In genomic region chr10:88361494-88361893, GRCh38 we compare ENCODE assay signal across 1 cellular context.
TF ChIP-seq lines count a peak whose summit lies in the region.

No MANE protein-coding gene starts in this region.

TF ChIP-seq in HEK293, 187 proteins besides CTCF, POLR2A, EP300 and RAD21 (continued from another document):
- TF ChIP-seq, protein P1, sequence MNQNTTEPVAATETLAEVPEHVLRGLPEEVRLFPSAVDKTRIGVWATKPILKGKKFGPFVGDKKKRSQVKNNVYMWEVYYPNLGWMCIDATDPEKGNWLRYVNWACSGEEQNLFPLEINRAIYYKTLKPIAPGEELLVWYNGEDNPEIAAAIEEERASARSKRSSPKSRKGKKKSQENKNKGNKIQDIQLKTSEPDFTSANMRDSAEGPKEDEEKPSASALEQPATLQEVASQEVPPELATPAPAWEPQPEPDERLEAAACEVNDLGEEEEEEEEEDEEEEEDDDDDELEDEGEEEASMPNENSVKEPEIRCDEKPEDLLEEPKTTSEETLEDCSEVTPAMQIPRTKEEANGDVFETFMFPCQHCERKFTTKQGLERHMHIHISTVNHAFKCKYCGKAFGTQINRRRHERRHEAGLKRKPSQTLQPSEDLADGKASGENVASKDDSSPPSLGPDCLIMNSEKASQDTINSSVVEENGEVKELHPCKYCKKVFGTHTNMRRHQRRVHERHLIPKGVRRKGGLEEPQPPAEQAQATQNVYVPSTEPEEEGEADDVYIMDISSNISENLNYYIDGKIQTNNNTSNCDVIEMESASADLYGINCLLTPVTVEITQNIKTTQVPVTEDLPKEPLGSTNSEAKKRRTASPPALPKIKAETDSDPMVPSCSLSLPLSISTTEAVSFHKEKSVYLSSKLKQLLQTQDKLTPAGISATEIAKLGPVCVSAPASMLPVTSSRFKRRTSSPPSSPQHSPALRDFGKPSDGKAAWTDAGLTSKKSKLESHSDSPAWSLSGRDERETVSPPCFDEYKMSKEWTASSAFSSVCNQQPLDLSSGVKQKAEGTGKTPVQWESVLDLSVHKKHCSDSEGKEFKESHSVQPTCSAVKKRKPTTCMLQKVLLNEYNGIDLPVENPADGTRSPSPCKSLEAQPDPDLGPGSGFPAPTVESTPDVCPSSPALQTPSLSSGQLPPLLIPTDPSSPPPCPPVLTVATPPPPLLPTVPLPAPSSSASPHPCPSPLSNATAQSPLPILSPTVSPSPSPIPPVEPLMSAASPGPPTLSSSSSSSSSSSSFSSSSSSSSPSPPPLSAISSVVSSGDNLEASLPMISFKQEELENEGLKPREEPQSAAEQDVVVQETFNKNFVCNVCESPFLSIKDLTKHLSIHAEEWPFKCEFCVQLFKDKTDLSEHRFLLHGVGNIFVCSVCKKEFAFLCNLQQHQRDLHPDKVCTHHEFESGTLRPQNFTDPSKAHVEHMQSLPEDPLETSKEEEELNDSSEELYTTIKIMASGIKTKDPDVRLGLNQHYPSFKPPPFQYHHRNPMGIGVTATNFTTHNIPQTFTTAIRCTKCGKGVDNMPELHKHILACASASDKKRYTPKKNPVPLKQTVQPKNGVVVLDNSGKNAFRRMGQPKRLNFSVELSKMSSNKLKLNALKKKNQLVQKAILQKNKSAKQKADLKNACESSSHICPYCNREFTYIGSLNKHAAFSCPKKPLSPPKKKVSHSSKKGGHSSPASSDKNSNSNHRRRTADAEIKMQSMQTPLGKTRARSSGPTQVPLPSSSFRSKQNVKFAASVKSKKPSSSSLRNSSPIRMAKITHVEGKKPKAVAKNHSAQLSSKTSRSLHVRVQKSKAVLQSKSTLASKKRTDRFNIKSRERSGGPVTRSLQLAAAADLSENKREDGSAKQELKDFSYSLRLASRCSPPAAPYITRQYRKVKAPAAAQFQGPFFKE (tag by site-specific recombination; IDR thresholded peaks at IDR 0.05; ENCODE audit: borderline replicate concordance), result no peak
- TF ChIP-seq TCF7L2 (IDR thresholded peaks at IDR 0.05; ENCODE audit: borderline replicate concordance, low read depth, low read length), result peak; percentile 85; the same call in 1 of the 2 replicates
- peak; percentile 39; the same call in 1 of the 2 replicates for TF ChIP-seq ZNF843 (tag by site-specific recombination; IDR thresholded peaks at IDR 0.05)
- 0 out of 2 replicates have a peak, but pooled peaks have one; percentile 43 for TF ChIP-seq ZSCAN30 (tag by site-specific recombination; IDR thresholded peaks at IDR 0.05)
- TF ChIP-seq ZNF580 (tag by site-specific recombination; IDR thresholded peaks at IDR 0.05), result 0 out of 2 replicates have a peak, but pooled peaks have one; percentile 11
- TF ChIP-seq ZNF112 (tag by site-specific recombination; IDR thresholded peaks at IDR 0.05), result no peak
- 0 out of 2 replicates have a peak, but pooled peaks have one; percentile 15 for TF ChIP-seq KLF10 (tag by site-specific recombination; IDR thresholded peaks at IDR 0.05)
- peak; percentile 84 for TF ChIP-seq PRDM6 (tag by site-specific recombination; IDR thresholded peaks at IDR 0.05)
- peak; percentile 79; the same call in 1 of the 2 replicates for TF ChIP-seq OVOL3 (tag by site-specific recombination; IDR thresholded peaks at IDR 0.05)
- no peak for TF ChIP-seq ZNF48 (tag by site-specific recombination; IDR thresholded peaks at IDR 0.05)
- TF ChIP-seq ZBTB44 (tag by site-specific recombination; IDR thresholded peaks at IDR 0.05), result 0 out of 2 replicates have a peak, but pooled peaks have one; percentile 42
- TF ChIP-seq ZNF571 (tag by site-specific recombination; IDR thresholded peaks at IDR 0.05), result no peak
- TF ChIP-seq ZNF155 (tag by site-specific recombination; IDR thresholded peaks at IDR 0.05), result no peak
- peak; percentile 69 for TF ChIP-seq FEZF1 (tag by site-specific recombination; IDR thresholded peaks at IDR 0.05)
- TF ChIP-seq, protein P2, sequence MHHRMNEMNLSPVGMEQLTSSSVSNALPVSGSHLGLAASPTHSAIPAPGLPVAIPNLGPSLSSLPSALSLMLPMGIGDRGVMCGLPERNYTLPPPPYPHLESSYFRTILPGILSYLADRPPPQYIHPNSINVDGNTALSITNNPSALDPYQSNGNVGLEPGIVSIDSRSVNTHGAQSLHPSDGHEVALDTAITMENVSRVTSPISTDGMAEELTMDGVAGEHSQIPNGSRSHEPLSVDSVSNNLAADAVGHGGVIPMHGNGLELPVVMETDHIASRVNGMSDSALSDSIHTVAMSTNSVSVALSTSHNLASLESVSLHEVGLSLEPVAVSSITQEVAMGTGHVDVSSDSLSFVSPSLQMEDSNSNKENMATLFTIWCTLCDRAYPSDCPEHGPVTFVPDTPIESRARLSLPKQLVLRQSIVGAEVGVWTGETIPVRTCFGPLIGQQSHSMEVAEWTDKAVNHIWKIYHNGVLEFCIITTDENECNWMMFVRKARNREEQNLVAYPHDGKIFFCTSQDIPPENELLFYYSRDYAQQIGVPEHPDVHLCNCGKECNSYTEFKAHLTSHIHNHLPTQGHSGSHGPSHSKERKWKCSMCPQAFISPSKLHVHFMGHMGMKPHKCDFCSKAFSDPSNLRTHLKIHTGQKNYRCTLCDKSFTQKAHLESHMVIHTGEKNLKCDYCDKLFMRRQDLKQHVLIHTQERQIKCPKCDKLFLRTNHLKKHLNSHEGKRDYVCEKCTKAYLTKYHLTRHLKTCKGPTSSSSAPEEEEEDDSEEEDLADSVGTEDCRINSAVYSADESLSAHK (tag by site-specific recombination; IDR thresholded peaks at IDR 0.05), result no peak
- peak; percentile 91 for TF ChIP-seq WT1 (tag by site-specific recombination; IDR thresholded peaks at IDR 0.05)
- no peak for TF ChIP-seq ZNF664 (tag by site-specific recombination; IDR thresholded peaks at IDR 0.05)
- 0 out of 2 replicates have a peak, but pooled peaks have one; percentile 28 for TF ChIP-seq ZNF18 (tag by site-specific recombination; IDR thresholded peaks at IDR 0.05)
